In genomic region chr12:59403259-59403932, GRCh38 we compare ENCODE assay signal across 8 cellular contexts.
DNase-seq lines count a peak whose midpoint lies in the region; ATAC-seq and TF ChIP-seq lines count a peak whose summit lies in the region.

No MANE protein-coding gene starts in this region.

- TF ChIP-seq CTCF in AG09309 (IDR thresholded peaks at IDR 0.05; ENCODE audit: control insufficient read depth, insufficient read depth, low read depth, low read length, missing control alignments) (peak; percentile 83), GM12874 (IDR thresholded peaks at IDR 0.05; ENCODE audit: insufficient read depth, low read depth, low read length) (peak; percentile 72), fibroblast of pulmonary artery (IDR thresholded peaks at IDR 0.05; ENCODE audit: low read length, missing control alignments) (peak; percentile 91), nephron (IDR thresholded peaks at IDR 0.05; ENCODE audit: unreplicated experiment in 3 of 3) (peak; percentile 71 to 81 (median 80))

- H3K27me3 Mint-ChIP-seq in activated CD4-positive, alpha-beta T cell treated with anti-CD3 and anti-CD28 coated beads, Interleukin-2, amount 10 ng/mL, durations not matched to agents 7 days and 5 days: no peaks in the 10 kb centered on the region
- H3K27me3 Mint-ChIP-seq in nephron (ENCODE audit: low read depth): no peaks in the 10 kb centered on the region

- no peaks in the 10 kb centered on the region for H3K36me3 Mint-ChIP-seq in activated CD4-positive, alpha-beta T cell treated with anti-CD3 and anti-CD28 coated beads, Interleukin-2, amount 10 ng/mL, durations not matched to agents 7 days and 5 days (ENCODE audit: low read depth)
- no peaks in the 10 kb centered on the region for H3K36me3 Mint-ChIP-seq in nephron (ENCODE audit: low read depth)

- H3K4me3 ChIP-seq in AG09309 (ENCODE audit: control insufficient read depth, low read depth, low read length): no peak overlapping the region; the same call in 1 of the 2 replicates
- peak overlapping the region; percentile 4 for H3K4me3 ChIP-seq in fibroblast of pulmonary artery (replicated peaks; ENCODE audit: low read depth, low read length)

- CTCF ChIA-PET in activated CD4-positive, alpha-beta T cell treated with anti-CD3 and anti-CD28 coated beads, Interleukin-2, amount 10 ng/mL, durations not matched to agents 7 days and 5 days (lab: Charles Lee): interaction anchor here (0.8 kb wide), 1 partner anchor 23 kb away, joined by 3 read pairs; no protein-coding TSS in a partner anchor

- H3K27ac Mint-ChIP-seq in activated CD4-positive, alpha-beta T cell treated with anti-CD3 and anti-CD28 coated beads, Interleukin-2, amount 10 ng/mL, durations not matched to agents 7 days and 5 days: no peak overlapping the region
- no peak overlapping the region for H3K27ac Mint-ChIP-seq in nephron

- POLR2A ChIA-PET in activated CD4-positive, alpha-beta T cell treated with anti-CD3 and anti-CD28 coated beads, Interleukin-2, amount 10 ng/mL, durations not matched to agents 7 days and 5 days (lab: Charles Lee): interaction anchor here (0.5 to 0.6 kb wide), 2 partner anchors 25 to 486 kb away, joined by 3 read pairs; no protein-coding TSS in a partner anchor

- DNase-seq in AG09309 (ENCODE audit: low read depth) (peak; percentile 59), NCI-H2107 treated with DMSO at 0.1 percent for 48 hours (lab: John Stamatoyannopoulos, UW; ENCODE audit: unreplicated experiment) (peak; percentile 33), fibroblast of pulmonary artery (ENCODE audit: low read depth) (peak; percentile 80), NK-92 (lab: John Stamatoyannopoulos, UW; ENCODE audit: unreplicated experiment) (no peak)
- DNase-seq in activated CD4-positive, alpha-beta T cell treated with anti-CD3 and anti-CD28 coated beads, Interleukin-2, amount 10 ng/mL, durations not matched to agents 7 days and 5 days: peak; percentile 59

- H3K9me3 Mint-ChIP-seq in activated CD4-positive, alpha-beta T cell treated with anti-CD3 and anti-CD28 coated beads, Interleukin-2, amount 10 ng/mL, durations not matched to agents 7 days and 5 days: no peaks in the 10 kb centered on the region
- H3K9me3 Mint-ChIP-seq in nephron: no peaks in the 10 kb centered on the region

- peaks cover 3% of the 10 kb centered on the region for H3K4me1 Mint-ChIP-seq in activated CD4-positive, alpha-beta T cell treated with anti-CD3 and anti-CD28 coated beads, Interleukin-2, amount 10 ng/mL, durations not matched to agents 7 days and 5 days
- H3K4me1 Mint-ChIP-seq in nephron: no peaks in the 10 kb centered on the region

- no peak overlapping the region for H3K4me3 Mint-ChIP-seq in activated CD4-positive, alpha-beta T cell treated with anti-CD3 and anti-CD28 coated beads, Interleukin-2, amount 10 ng/mL, durations not matched to agents 7 days and 5 days
- no peak overlapping the region for H3K4me3 Mint-ChIP-seq in nephron

- peak; percentile 80 for ATAC-seq in HG02798 (IDR thresholded peaks at IDR 0.05; ENCODE audit: poor library complexity, unreplicated experiment)
